ENCODE assay signal across 13 cellular contexts in the genomic region with DNA sequence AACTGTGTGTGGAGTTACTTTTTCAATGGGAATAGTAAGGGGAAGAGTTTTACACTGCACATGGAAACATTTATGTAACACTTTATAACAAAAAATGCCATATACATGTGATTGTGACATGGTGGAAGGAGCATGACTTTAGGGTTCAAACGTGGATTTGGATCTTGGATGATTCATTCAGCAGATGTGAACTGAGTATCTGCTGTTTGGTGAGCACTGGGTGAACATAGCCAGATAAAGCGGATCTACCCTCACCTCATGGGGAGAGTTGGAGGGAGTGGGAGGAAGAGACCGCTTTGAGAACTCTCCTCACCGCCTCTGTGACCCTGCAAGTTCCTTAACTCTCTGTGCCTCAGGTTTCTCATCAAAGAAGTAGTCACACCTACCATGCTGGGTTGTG. TPM values are rescaled to one million over a fixed set of nuclear protein-coding genes. Genes with fewer than 3 reads are reported as not detected.
"Had no signal": no experiment of that assay in that cellular context is flagged by ENCODE, and none has a peak within 500 bp of the region (broad histone marks: within the 10 kb centered on the region; RNA-seq: fewer than 3 reads in every experiment).

No MANE protein-coding gene starts in this region.

- DNase-seq: activated CD4-positive, alpha-beta T cell treated with anti-CD3 and anti-CD28 coated beads, Interleukin-2, amount 50 U/mL, for 1 hour; activated CD8-positive, alpha-beta memory T cell treated with anti-CD3 and anti-CD28 coated beads for 24 hours; activated naive CD4-positive, alpha-beta T cell treated with Interleukin-2 at 50 U/mL for 16 hours; dorsolateral prefrontal cortex; islet precursor cell; naive thymus-derived CD4-positive, alpha-beta T cell; nucleus accumbens; stimulated activated CD4-positive, alpha-beta T cell treated with anti-CD3 and anti-CD28 coated beads, Interleukin-15, amount 100 ng/mL, for 24 hours; stimulated activated CD4-positive, alpha-beta T cell treated with anti-CD3 and anti-CD28 coated beads, Interleukin-4, amount 100 ng/mL, for 1 hour; stimulated activated naive CD8-positive, alpha-beta T cell treated with anti-CD3 and anti-CD28 coated beads, Interleukin-15, Interleukin-2, amounts not matched to agents 100 U/mL and 50 U/mL, for 24 hours; transverse colon had no signal

- H3K27me3 ChIP-seq: ascending aorta, dorsolateral prefrontal cortex, transverse colon had no signal

- H3K9me3 ChIP-seq: ascending aorta, transverse colon had no signal

- H3K4me3 ChIP-seq: ascending aorta, transverse colon had no signal

- H3K36me3 ChIP-seq: transverse colon had no signal

- H3K27ac ChIP-seq: ascending aorta had no signal

RNA-seq across cellular contexts. Expression of a gene that starts 24.9 kb away (rescaled TPM):
- total RNA-seq: ascending aorta, mononuclear cell had no signal
